Comparison of ENCODE assay signal across 24 cellular contexts in the genomic region with DNA sequence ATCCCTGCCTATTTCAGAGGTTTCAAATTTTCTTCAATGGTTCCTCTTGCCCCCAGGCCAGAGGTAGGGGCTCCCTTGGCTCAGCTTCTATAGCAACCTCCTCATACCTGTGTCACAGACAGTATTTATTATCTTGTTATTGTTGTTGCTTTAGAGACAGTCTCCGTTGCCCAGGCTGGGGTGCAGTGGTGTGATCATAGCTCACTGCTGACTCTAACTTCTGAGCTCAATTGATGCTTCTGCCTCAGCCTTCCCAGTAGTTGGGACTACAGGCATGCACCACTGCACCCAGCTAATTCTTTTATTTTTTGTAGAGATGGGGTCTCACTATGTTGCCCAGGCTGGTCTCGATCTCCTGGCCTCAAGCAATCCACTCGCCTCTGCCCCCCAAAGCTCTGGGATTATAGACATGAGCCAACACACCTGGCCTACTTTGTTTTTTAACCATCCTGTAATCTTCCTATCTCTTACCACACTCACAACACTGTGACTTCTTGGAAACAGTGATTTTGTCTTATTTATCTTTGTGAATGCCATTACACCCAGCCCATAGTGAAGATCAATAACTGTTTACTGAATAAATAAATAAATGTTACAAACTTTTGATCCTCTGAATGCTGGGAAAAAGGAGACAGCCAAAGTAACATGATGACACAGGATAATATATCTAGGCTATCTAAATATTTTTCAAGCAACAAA.
DNase-seq lines count a peak whose midpoint lies in the region; ATAC-seq and TF ChIP-seq lines count a peak whose summit lies in the region.
"Had no signal": no experiment of that assay in that cellular context is flagged by ENCODE, and none has a peak within 500 bp of the region (broad histone marks: within the 10 kb centered on the region; RNA-seq: fewer than 3 reads in every experiment).

No MANE protein-coding gene starts in this region.

- TF ChIP-seq POLR2A in esophagus muscularis mucosa (IDR thresholded peaks at IDR 0.05; ENCODE audit: low read depth) (no peak), Peyer's patch (IDR thresholded peaks at IDR 0.05) (no peak)

- H3K36me3 ChIP-seq in esophagus muscularis mucosa (no peaks in the 10 kb centered on the region), Peyer's patch (no peaks in the 10 kb centered on the region)
- H3K36me3 ChIP-seq: colonic mucosa, neural progenitor cell had no signal

- no peak overlapping the region for H3K4me3 Mint-ChIP-seq in activated T-cell treated with anti-CD3 and anti-CD28 coated beads, Interleukin-2, amount 50 U/mL, for 72 hours
- H3K4me3 Mint-ChIP-seq in activated CD4-positive, alpha-beta memory T cell treated with anti-CD3 and anti-CD28 coated beads, Interleukin-2, amount 10 ng/mL, durations not matched to agents 7 days and 5 days: no peak overlapping the region
- H3K4me3 Mint-ChIP-seq: activated naive CD4-positive, alpha-beta T cell treated with anti-CD3 and anti-CD28 coated beads, Interleukin-2, amount 50 U/mL, for 24 hours; neural progenitor cell; stimulated activated naive B cell treated with anti-CD40 and anti-IgM and Interleukin-4, amounts not matched to agents 10 μg/mL and 1 μg/mL and 100 μg/mL, for 72 hours had no signal

- peaks cover 0 to 1% of the 10 kb centered on the region in 2 donors for H3K9me3 Mint-ChIP-seq in activated T-cell treated with anti-CD3 and anti-CD28 coated beads, Interleukin-2, amount 50 U/mL, for 72 hours
- peaks cover 3% of the 10 kb centered on the region for H3K9me3 Mint-ChIP-seq in activated CD4-positive, alpha-beta memory T cell treated with anti-CD3 and anti-CD28 coated beads, Interleukin-2, amount 10 ng/mL, durations not matched to agents 7 days and 5 days
- H3K9me3 Mint-ChIP-seq: activated naive CD4-positive, alpha-beta T cell treated with anti-CD3 and anti-CD28 coated beads, Interleukin-2, amount 50 U/mL, for 24 hours; activated T-helper 17 cell treated with anti-CD3 and anti-CD28 coated beads, Interleukin-2, amount 50 U/mL, for 72 hours; CD4-positive, alpha-beta memory T cell; stimulated activated naive B cell treated with anti-CD40 and anti-IgM and Interleukin-4, amounts not matched to agents 10 μg/mL and 1 μg/mL and 100 μg/mL, for 72 hours had no signal

- DNase-seq in activated T-cell treated with anti-CD3 and anti-CD28 coated beads, Interleukin-2, amount 50 U/mL, for 72 hours: no peak
- DNase-seq in activated T-cell treated with anti-CD3 and anti-CD28 coated beads, Interleukin-2, amount 50 U/mL, for 48 hours: no peak
- DNase-seq in activated CD4-positive, alpha-beta memory T cell treated with anti-CD3 and anti-CD28 coated beads, Interleukin-2, amount 10 ng/mL, durations not matched to agents 7 days and 5 days: no peak
- DNase-seq in esophagus muscularis mucosa (ENCODE audit: extremely low spot score) (peak; percentile 42), DMS153 treated with DMSO at 0.1 percent for 48 hours (lab: John Stamatoyannopoulos, UW; ENCODE audit: unreplicated experiment) (no peak), Peyer's patch (no peak)
- DNase-seq: activated CD4-positive, alpha-beta T cell treated with anti-CD3 and anti-CD28 coated beads for 1 hour; CD4-positive, alpha-beta memory T cell; colonic mucosa; effector CD4-positive, alpha-beta T cell; Karpas-422; MV-4-11; NCI-H1436; NCI-H2081; NCI-H2227 treated with DMSO at 0.1 percent for 48 hours; NCI-H526; NK-92 treated with Interleukin-12 subunit alpha and Interleukin-12 subunit beta, amount 100 ng/mL, for 24 hours; SK-N-SH; stimulated activated naive B cell treated with anti-CD40 and anti-IgM and Interleukin-4, amounts not matched to agents 10 μg/mL and 1 μg/mL and 100 μg/mL, for 72 hours had no signal

- no peak for TF ChIP-seq EP300 in esophagus muscularis mucosa (IDR thresholded peaks at IDR 0.05)

- peaks cover 10% of the 10 kb centered on the region for H3K27me3 Mint-ChIP-seq in activated T-cell treated with anti-CD3 and anti-CD28 coated beads, Interleukin-2, amount 50 U/mL, for 72 hours (ENCODE audit: low read depth)
- peaks cover 3% of the 10 kb centered on the region for H3K27me3 Mint-ChIP-seq in activated CD4-positive, alpha-beta memory T cell treated with anti-CD3 and anti-CD28 coated beads, Interleukin-2, amount 10 ng/mL, durations not matched to agents 7 days and 5 days
- H3K27me3 Mint-ChIP-seq: activated naive CD4-positive, alpha-beta T cell treated with anti-CD3 and anti-CD28 coated beads, Interleukin-2, amount 50 U/mL, for 24 hours; CD4-positive, alpha-beta memory T cell had no signal

- no peak for TF ChIP-seq CTCF in esophagus muscularis mucosa (IDR thresholded peaks at IDR 0.05)
- no peak for TF ChIP-seq CTCF in Peyer's patch (IDR thresholded peaks at IDR 0.05)

- intact Hi-C loops in esophagus muscularis mucosa (cut with DNase I): no loop called here

- H3K4me3 ChIP-seq in esophagus muscularis mucosa (no peak overlapping the region), Peyer's patch (no peak overlapping the region)
- H3K4me3 ChIP-seq: colonic mucosa, neural progenitor cell had no signal

- H3K27ac Mint-ChIP-seq in activated T-cell treated with anti-CD3 and anti-CD28 coated beads, Interleukin-2, amount 50 U/mL, for 72 hours: peak overlapping the region; percentile 30
- peak overlapping the region; percentile 57 for H3K27ac Mint-ChIP-seq in activated CD4-positive, alpha-beta memory T cell treated with anti-CD3 and anti-CD28 coated beads, Interleukin-2, amount 10 ng/mL, durations not matched to agents 7 days and 5 days
- H3K27ac Mint-ChIP-seq: activated T-helper 17 cell treated with anti-CD3 and anti-CD28 coated beads, Interleukin-2, amount 50 U/mL, for 72 hours; neural progenitor cell; stimulated activated naive B cell treated with anti-CD40 and anti-IgM and Interleukin-4, amounts not matched to agents 10 μg/mL and 1 μg/mL and 100 μg/mL, for 72 hours had no signal

- POLR2A ChIA-PET in activated CD4-positive, alpha-beta memory T cell treated with anti-CD3 and anti-CD28 coated beads, Interleukin-2, amount 10 ng/mL, durations not matched to agents 7 days and 5 days (lab: Charles Lee): interaction anchor here (0.9 to 8.5 kb wide), 9 partner anchors 9 to 623 kb away, joined by 3 to 123 read pairs (median 6); a partner anchor contains a TSS

- CTCF ChIA-PET in activated CD4-positive, alpha-beta memory T cell treated with anti-CD3 and anti-CD28 coated beads, Interleukin-2, amount 10 ng/mL, durations not matched to agents 7 days and 5 days (lab: Charles Lee): interaction anchor here (0.7 to 6.5 kb wide), 6 partner anchors 9 to 408 kb away, joined by 3 to 57 read pairs (median 8); a partner anchor contains a TSS

- H3K27ac ChIP-seq in esophagus muscularis mucosa (replicated peaks in 1 of 4): no peak overlapping the region
- H3K27ac ChIP-seq in Peyer's patch: no peak overlapping the region
- H3K27ac ChIP-seq: colonic mucosa, neural progenitor cell, parathyroid adenoma had no signal

- no peak for ATAC-seq in activated T-cell treated with anti-CD3 and anti-CD28 coated beads, Interleukin-2, amount 50 U/mL, for 72 hours (replicated peaks in 1 of 2)
- ATAC-seq in HG02798 (IDR thresholded peaks at IDR 0.05; ENCODE audit: poor library complexity, unreplicated experiment): no peak

- H3K4me1 Mint-ChIP-seq in activated T-cell treated with anti-CD3 and anti-CD28 coated beads, Interleukin-2, amount 50 U/mL, for 72 hours (ENCODE audit: low read depth): peaks cover 27% of the 10 kb centered on the region
- H3K4me1 Mint-ChIP-seq in activated CD4-positive, alpha-beta memory T cell treated with anti-CD3 and anti-CD28 coated beads, Interleukin-2, amount 10 ng/mL, durations not matched to agents 7 days and 5 days: peaks cover 32% of the 10 kb centered on the region

- peaks cover under 1% of the 10 kb centered on the region in 2 donors for H3K36me3 Mint-ChIP-seq in activated T-cell treated with anti-CD3 and anti-CD28 coated beads, Interleukin-2, amount 50 U/mL, for 72 hours (ENCODE audit: insufficient read depth in 2 of 2)
- peaks cover 11% of the 10 kb centered on the region for H3K36me3 Mint-ChIP-seq in activated CD4-positive, alpha-beta memory T cell treated with anti-CD3 and anti-CD28 coated beads, Interleukin-2, amount 10 ng/mL, durations not matched to agents 7 days and 5 days (ENCODE audit: low read depth)
- H3K36me3 Mint-ChIP-seq: activated naive CD4-positive, alpha-beta T cell treated with anti-CD3 and anti-CD28 coated beads, Interleukin-2, amount 50 U/mL, for 24 hours; CD4-positive, alpha-beta memory T cell; neural progenitor cell; stimulated activated naive B cell treated with anti-CD40 and anti-IgM and Interleukin-4, amounts not matched to agents 10 μg/mL and 1 μg/mL and 100 μg/mL, for 72 hours had no signal

- H3K4me1 ChIP-seq in esophagus muscularis mucosa (peaks cover 0 to 12% (median 7%) of the 10 kb centered on the region in 4 donors), Peyer's patch (no peaks in the 10 kb centered on the region)
- H3K4me1 ChIP-seq: colonic mucosa, parathyroid adenoma had no signal

- H3K9me3 ChIP-seq in esophagus muscularis mucosa (no peaks in the 10 kb centered on the region), Peyer's patch (no peaks in the 10 kb centered on the region)
- H3K9me3 ChIP-seq: colonic mucosa, SK-N-SH had no signal

- H3K27me3 ChIP-seq in esophagus muscularis mucosa: no peaks in the 10 kb centered on the region
- no peaks in the 10 kb centered on the region for H3K27me3 ChIP-seq in Peyer's patch
- H3K27me3 ChIP-seq: colonic mucosa, neural progenitor cell had no signal

- 94% methylated on average over 3 of the region's 3 CpGs for WGBS in esophagus muscularis mucosa
